22 cellular contexts compared by ENCODE assay signal in the genomic region with DNA sequence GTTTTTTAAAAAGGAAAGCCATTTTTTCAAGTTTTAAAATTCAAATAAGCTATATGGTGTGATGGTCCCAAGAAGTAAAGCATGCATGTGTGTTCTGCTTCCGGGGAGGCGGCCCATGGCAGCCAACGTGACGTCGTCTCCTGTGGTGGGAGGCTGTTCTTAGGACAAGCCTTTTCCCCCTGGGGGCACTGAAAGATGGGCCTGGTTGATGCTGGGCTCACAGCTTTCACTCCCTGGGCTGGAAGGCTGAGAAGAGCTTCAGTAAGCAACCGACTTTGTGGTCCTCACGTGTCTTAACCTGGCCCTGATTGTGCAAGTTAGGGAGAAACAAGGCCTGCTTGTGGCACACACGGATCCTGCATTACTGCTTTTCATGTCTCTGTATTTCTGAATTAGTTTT.
"Had no signal": no experiment of that assay in that cellular context is flagged by ENCODE, and none has a peak within 500 bp of the region (broad histone marks: within the 10 kb centered on the region; RNA-seq: fewer than 3 reads in every experiment).

No MANE protein-coding gene starts in this region.

- H3K27me3 Mint-ChIP-seq: activated naive CD8-positive, alpha-beta T cell treated with anti-CD3 and anti-CD28 coated beads, Interleukin-2, amount 10 ng/mL, durations not matched to agents 7 days and 5 days had no signal

- H3K36me3 Mint-ChIP-seq: activated CD4-positive, alpha-beta memory T cell treated with anti-CD3 and anti-CD28 coated beads for 36 hours; activated naive CD8-positive, alpha-beta T cell treated with anti-CD3 and anti-CD28 coated beads, Interleukin-2, amount 10 ng/mL, durations not matched to agents 7 days and 5 days; WTC11 had no signal

- H3K27ac Mint-ChIP-seq: activated CD4-positive, alpha-beta memory T cell treated with anti-CD3 and anti-CD28 coated beads for 36 hours; activated naive CD8-positive, alpha-beta T cell treated with anti-CD3 and anti-CD28 coated beads, Interleukin-2, amount 10 ng/mL, durations not matched to agents 7 days and 5 days; activated T-helper 1 cell treated with anti-CD3 and anti-CD28 coated beads, Interleukin-12 subunit alpha, Interleukin-12 subunit beta, Interleukin-2, Interleukin-4 antibody, amounts not matched to agents 30 ng/mL and 10 ng/mL and 1 ng/mL, durations not matched to agents 14 hours and 24 hours and 36 hours; stimulated activated naive CD8-positive, alpha-beta T cell treated with anti-CD3 and anti-CD28 coated beads, Interleukin-15, Interleukin-2, amounts not matched to agents 100 ng/mL and 50 ng/mL, for 24 hours; T-helper 2 cell treated with Interferon-gamma antibody and Interleukin-4, amounts not matched to agents 5 μg/mL and 100 μg/mL, for 36 hours; WTC11 had no signal

- H3K4me1 Mint-ChIP-seq: activated naive CD8-positive, alpha-beta T cell treated with anti-CD3 and anti-CD28 coated beads, Interleukin-2, amount 10 ng/mL, durations not matched to agents 7 days and 5 days had no signal

- H3K9me3 Mint-ChIP-seq: activated CD4-positive, alpha-beta memory T cell treated with anti-CD3 and anti-CD28 coated beads for 36 hours had no signal

- H3K27ac ChIP-seq: dorsolateral prefrontal cortex, prostate gland, SK-N-MC, testis, upper lobe of right lung had no signal

- ATAC-seq: body of pancreas, left colon, upper lobe of right lung had no signal

- H3K27me3 ChIP-seq: body of pancreas, testis, upper lobe of right lung had no signal

- H3K4me3 ChIP-seq: body of pancreas, dorsolateral prefrontal cortex, lung, prostate gland, SK-N-MC, skin epidermis, testis, upper lobe of right lung had no signal

- H3K9me3 ChIP-seq: body of pancreas, prostate gland, testis, upper lobe of right lung had no signal

- H3K4me3 Mint-ChIP-seq: activated CD4-positive, alpha-beta memory T cell treated with anti-CD3 and anti-CD28 coated beads for 36 hours; activated naive CD8-positive, alpha-beta T cell treated with anti-CD3 and anti-CD28 coated beads, Interleukin-2, amount 10 ng/mL, durations not matched to agents 7 days and 5 days; activated T-helper 1 cell treated with anti-CD3 and anti-CD28 coated beads, Interleukin-12 subunit alpha, Interleukin-12 subunit beta, Interleukin-2, Interleukin-4 antibody, amounts not matched to agents 30 ng/mL and 10 ng/mL and 1 ng/mL, durations not matched to agents 14 hours and 24 hours and 36 hours; stimulated activated naive CD8-positive, alpha-beta T cell treated with anti-CD3 and anti-CD28 coated beads, Interleukin-15, Interleukin-2, amounts not matched to agents 100 ng/mL and 50 ng/mL, for 24 hours; T-helper 2 cell treated with Interferon-gamma antibody and Interleukin-4, amounts not matched to agents 5 μg/mL and 100 μg/mL, for 36 hours; WTC11 had no signal

- DNase-seq: activated CD4-positive, alpha-beta memory T cell treated with anti-CD3 and anti-CD28 coated beads for 36 hours; activated CD4-positive, alpha-beta T cell treated with anti-CD3 and anti-CD28 coated beads for 4 hours; activated naive CD4-positive, alpha-beta T cell treated with Interleukin-2 at 50 U/mL for 16 hours; activated naive CD8-positive, alpha-beta T cell treated with anti-CD3 and anti-CD28 coated beads, Interleukin-2, amount 10 ng/mL, durations not matched to agents 7 days and 5 days; activated T-cell treated with anti-CD3 and anti-CD28 coated beads for 4 hours; amygdala; body of pancreas; central memory CD4-positive, alpha-beta T cell; dorsolateral prefrontal cortex; left colon; stimulated activated CD4-positive, alpha-beta T cell treated with anti-CD3 and anti-CD28 coated beads, Interleukin-15, amount 100 ng/mL, for 24 hours; stimulated activated CD4-positive, alpha-beta T cell treated with anti-CD3 and anti-CD28 coated beads, Interleukin-2, amount 100 ng/mL, for 48 hours; testis; upper lobe of right lung had no signal

- H3K36me3 ChIP-seq: prostate gland, upper lobe of right lung had no signal
